In the genomic region with DNA sequence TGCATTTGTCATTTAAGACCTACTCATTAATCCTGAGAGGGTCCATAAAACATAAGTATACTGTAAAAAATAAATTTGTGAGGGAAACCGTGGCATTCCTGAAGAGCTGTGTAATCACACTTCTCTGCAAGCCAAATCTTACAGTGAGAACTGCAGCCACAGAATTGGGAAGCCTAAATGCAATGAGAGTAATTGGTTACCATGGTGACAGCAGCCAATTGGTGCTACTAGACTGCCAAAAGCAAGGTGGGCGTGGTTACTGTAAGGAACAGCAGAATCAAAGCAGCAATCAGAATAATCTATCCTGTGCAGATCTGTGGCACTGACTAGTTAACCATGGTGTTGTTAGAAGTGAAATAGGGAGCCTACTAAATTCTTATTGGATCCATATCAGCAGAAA, we compare ENCODE assay signal across 15 cellular contexts.
A peak's percentile ranks its signal among the peaks of the same experiment; 100 is the strongest.
DNase-seq lines count a peak whose midpoint lies in the region; ATAC-seq, FAIRE-seq and TF ChIP-seq lines count a peak whose summit lies in the region.
"Had no signal": no experiment of that assay in that cellular context is flagged by ENCODE, and none has a peak within 500 bp of the region (broad histone marks: within the 10 kb centered on the region; RNA-seq: fewer than 3 reads in every experiment).

No MANE protein-coding gene starts in this region.

- ATAC-seq in HepG2: no peak
- no peak for ATAC-seq in right lobe of liver
- ATAC-seq in left ventricle myocardium superior: no peak
- ATAC-seq in activated CD4-positive, alpha-beta T cell treated with anti-CD3 and anti-CD28 coated beads for 36 hours: no peak
- ATAC-seq in GM21515 (IDR thresholded peaks at IDR 0.05; ENCODE audit: unreplicated experiment): no peak
- ATAC-seq: gastrocnemius medialis, Right ventricle myocardium inferior had no signal

- no peak overlapping the region for H3K4me3 Mint-ChIP-seq in activated CD4-positive, alpha-beta T cell treated with anti-CD3 and anti-CD28 coated beads for 36 hours
- H3K4me3 Mint-ChIP-seq: activated CD4-positive, alpha-beta memory T cell treated with anti-CD3 and anti-CD28 coated beads, Interleukin-2, amount 10 ng/mL, durations not matched to agents 7 days and 5 days had no signal

- no peak overlapping the region for H3K4me3 ChIP-seq in HepG2 (replicated peaks in 1 of 3; ENCODE audit: insufficient read depth in 1 of 3, low read depth in 2 of 3, low read length in 3 of 3)
- no peak overlapping the region for H3K4me3 ChIP-seq in right lobe of liver
- no peak overlapping the region for H3K4me3 ChIP-seq in fibroblast of pulmonary artery (replicated peaks; ENCODE audit: low read depth, low read length)
- H3K4me3 ChIP-seq: gastrocnemius medialis had no signal

- no peaks in the 10 kb centered on the region for H4K20me1 ChIP-seq in HepG2 (ENCODE audit: insufficient read depth, low read length)

- H3K4me1 Mint-ChIP-seq in activated CD4-positive, alpha-beta T cell treated with anti-CD3 and anti-CD28 coated beads for 36 hours: no peaks in the 10 kb centered on the region
- H3K4me1 Mint-ChIP-seq: activated CD4-positive, alpha-beta memory T cell treated with anti-CD3 and anti-CD28 coated beads, Interleukin-2, amount 10 ng/mL, durations not matched to agents 7 days and 5 days had no signal

- in situ Hi-C loops in HepG2 (cut with HindIII; ENCODE audit: extremely low pct_ligation_motif_present, low pct_unique_long_range_greater_than_20kb): no loop called here

- TF ChIP-seq RAD21 in HepG2 (CRISPR knock-in tag; IDR thresholded peaks at IDR 0.05): no peak

- intact Hi-C loops in HepG2 (cut with micrococcal nuclease; ENCODE audit: unreplicated experiment) (no loop called here), right lobe of liver (cut with DNase I) (no loop called here), left ventricle myocardium superior (cut with micrococcal nuclease) (no loop called here)
- intact Hi-C loops in activated CD4-positive, alpha-beta T cell treated with anti-CD3 and anti-CD28 coated beads for 36 hours (cut with DNase I, micrococcal nuclease): no loop called here

- TF ChIP-seq CTCF in HepG2 (CRISPR knock-in tag; IDR thresholded peaks at IDR 0.05) (no peak), right lobe of liver (IDR thresholded peaks at IDR 0.05) (no peak), fibroblast of pulmonary artery (IDR thresholded peaks at IDR 0.05; ENCODE audit: low read length, missing control alignments) (no peak)

- no TSS peak for BruUV-seq in HepG2 (replicated peaks; lab: Mats Ljungman, UMichigan)

- H3K9me3 ChIP-seq in HepG2 (ENCODE audit: low read length) (peaks cover 17% of the 10 kb centered on the region), right lobe of liver (no peaks in the 10 kb centered on the region)
- H3K9me3 ChIP-seq: gastrocnemius medialis had no signal

- H3K27me3 Mint-ChIP-seq in activated CD4-positive, alpha-beta T cell treated with anti-CD3 and anti-CD28 coated beads for 36 hours: no peaks in the 10 kb centered on the region
- H3K27me3 Mint-ChIP-seq: activated CD4-positive, alpha-beta memory T cell treated with anti-CD3 and anti-CD28 coated beads, Interleukin-2, amount 10 ng/mL, durations not matched to agents 7 days and 5 days had no signal

- TF ChIP-seq POLR2A in HepG2 (IDR thresholded peaks at IDR 0.05; ENCODE audit: insufficient read depth in 1 of 2, low read depth in 2 of 2, low read length in 2 of 2) (no peak), right lobe of liver (IDR thresholded peaks at IDR 0.05) (no peak)

- DNase-seq in HepG2 (ENCODE audit: low spot score) (no peak), right lobe of liver (no peak), OCI-M1 (lab: John Stamatoyannopoulos, UW) (peak; percentile 26), fibroblast of pulmonary artery (ENCODE audit: low read depth) (peak; percentile 28), left ventricle myocardium superior (no peak), DMS114 treated with DMSO at 0.1 percent for 48 hours (lab: John Stamatoyannopoulos, UW; ENCODE audit: unreplicated experiment) (no peak)
- DNase-seq in activated CD4-positive, alpha-beta T cell treated with anti-CD3 and anti-CD28 coated beads for 36 hours: no peak
- DNase-seq: activated CD4-positive, alpha-beta memory T cell treated with anti-CD3 and anti-CD28 coated beads, Interleukin-2, amount 10 ng/mL, durations not matched to agents 7 days and 5 days; gastrocnemius medialis; NCI-H524 treated with DMSO at 0.1 percent for 48 hours; substantia nigra; T1000 had no signal

- H3K9me3 Mint-ChIP-seq in activated CD4-positive, alpha-beta T cell treated with anti-CD3 and anti-CD28 coated beads for 36 hours (ENCODE audit: low read depth): peaks cover 5% of the 10 kb centered on the region

- 0% methylated on average over 2 of the region's 2 CpGs for WGBS in HepG2 (ENCODE audit: low lambda C conversion rate)
- WGBS in right lobe of liver (ENCODE audit: insufficient coverage, low coverage, low lambda C conversion rate, missing lambda C conversion rate): 31% methylated on average over 2 of the region's 2 CpGs

- H3K4me1 ChIP-seq in HepG2 (ENCODE audit: insufficient read depth, low read length) (no peaks in the 10 kb centered on the region), right lobe of liver (no peaks in the 10 kb centered on the region)
- H3K4me1 ChIP-seq: gastrocnemius medialis, parathyroid adenoma had no signal

- POLR2A ChIA-PET in HepG2 (lab: Yijun Ruan, JAX): no interaction called here
- POLR2A ChIA-PET in activated CD4-positive, alpha-beta T cell treated with anti-CD3 and anti-CD28 coated beads for 36 hours (lab: Charles Lee): interaction anchor here (0.6 kb wide), 1 partner anchor 325 kb away, joined by 4 read pairs; no protein-coding TSS in a partner anchor

- no peak overlapping the region for H3K9ac ChIP-seq in HepG2 (ENCODE audit: insufficient read depth, low read depth, low read length)
- H3K9ac ChIP-seq: parathyroid adenoma had no signal

- CTCF ChIA-PET in HepG2 (lab: Yijun Ruan, JAX; ENCODE audit: low intra/inter-chr PET ratio, low total read pairs): no interaction called here
- CTCF ChIA-PET in activated CD4-positive, alpha-beta T cell treated with anti-CD3 and anti-CD28 coated beads for 36 hours (lab: Charles Lee): no interaction called here

- no peak overlapping the region for H3K27ac ChIP-seq in HepG2 (ENCODE audit: extremely low read length, insufficient read depth, low read length)
- no peak overlapping the region for H3K27ac ChIP-seq in right lobe of liver
- H3K27ac ChIP-seq: gastrocnemius medialis, parathyroid adenoma had no signal

- H3K36me3 Mint-ChIP-seq in activated CD4-positive, alpha-beta T cell treated with anti-CD3 and anti-CD28 coated beads for 36 hours (ENCODE audit: low read depth): no peaks in the 10 kb centered on the region

- no peaks in the 10 kb centered on the region; a peak in 1 of 5 replicates for H3K27me3 ChIP-seq in HepG2 (ENCODE audit: control insufficient read depth in 1 of 2, insufficient read depth in 2 of 2, low read length in 2 of 2)
- H3K27me3 ChIP-seq in right lobe of liver: no peaks in the 10 kb centered on the region
- H3K27me3 ChIP-seq: gastrocnemius medialis had no signal

- H3K27ac Mint-ChIP-seq in activated CD4-positive, alpha-beta T cell treated with anti-CD3 and anti-CD28 coated beads for 36 hours: no peak overlapping the region
- H3K27ac Mint-ChIP-seq: activated CD4-positive, alpha-beta memory T cell treated with anti-CD3 and anti-CD28 coated beads, Interleukin-2, amount 10 ng/mL, durations not matched to agents 7 days and 5 days had no signal

- H3K79me2 ChIP-seq in HepG2 (ENCODE audit: insufficient read depth, low read length): no peaks in the 10 kb centered on the region
- H3K79me2 ChIP-seq: parathyroid adenoma had no signal

- no peak for FAIRE-seq in HepG2 (lab: Jason Lieb, UNC)

- H2AFZ ChIP-seq in HepG2 (ENCODE audit: low read length): no peak overlapping the region
- H2AFZ ChIP-seq: parathyroid adenoma had no signal

- no peak overlapping the region for H3K4me2 ChIP-seq in HepG2 (ENCODE audit: low read depth, low read length)

- TF ChIP-seq EP300 in HepG2 (IDR thresholded peaks at IDR 0.05; ENCODE audit: low read depth in 2 of 2, low read length in 2 of 2) (no peak), HepG2 (CRISPR knock-in tag; IDR thresholded peaks at IDR 0.05; ENCODE audit: borderline replicate concordance) (no peak)

- no peaks in the 10 kb centered on the region for H3K36me3 ChIP-seq in HepG2 (replicated peaks in 1 of 2; ENCODE audit: control insufficient read depth in 1 of 2, insufficient read depth in 2 of 2, low read length in 2 of 2)
- H3K36me3 ChIP-seq in right lobe of liver: no peaks in the 10 kb centered on the region
- H3K36me3 ChIP-seq: gastrocnemius medialis had no signal

TF ChIP-seq in HepG2, 621 proteins besides CTCF, POLR2A, EP300 and RAD21:
- TF ChIP-seq RFX1 (IDR thresholded peaks at IDR 0.05) (peak; percentile 25; the same call in 1 of the 2 replicates), ZNF431 (CRISPR knock-in tag; IDR thresholded peaks at IDR 0.05; ENCODE audit: borderline replicate concordance, low read depth) (no peak)

Comparison
In these comparisons a context has a peak if more than half of its experiments do, and no peak if none do; other contexts are left out.
1. DNase-seq: peak in OCI-M1 (single experiment) and fibroblast of pulmonary artery (single experiment); none in HepG2 (single experiment), right lobe of liver (0 of 3), left ventricle myocardium superior (single experiment), activated CD4-positive, alpha-beta T cell treated with anti-CD3 and anti-CD28 coated beads for 36 hours (single experiment) and DMS114 treated with DMSO at 0.1 percent for 48 hours (single experiment).